ENCODE assay signal across 17 cellular contexts in the genomic region with DNA sequence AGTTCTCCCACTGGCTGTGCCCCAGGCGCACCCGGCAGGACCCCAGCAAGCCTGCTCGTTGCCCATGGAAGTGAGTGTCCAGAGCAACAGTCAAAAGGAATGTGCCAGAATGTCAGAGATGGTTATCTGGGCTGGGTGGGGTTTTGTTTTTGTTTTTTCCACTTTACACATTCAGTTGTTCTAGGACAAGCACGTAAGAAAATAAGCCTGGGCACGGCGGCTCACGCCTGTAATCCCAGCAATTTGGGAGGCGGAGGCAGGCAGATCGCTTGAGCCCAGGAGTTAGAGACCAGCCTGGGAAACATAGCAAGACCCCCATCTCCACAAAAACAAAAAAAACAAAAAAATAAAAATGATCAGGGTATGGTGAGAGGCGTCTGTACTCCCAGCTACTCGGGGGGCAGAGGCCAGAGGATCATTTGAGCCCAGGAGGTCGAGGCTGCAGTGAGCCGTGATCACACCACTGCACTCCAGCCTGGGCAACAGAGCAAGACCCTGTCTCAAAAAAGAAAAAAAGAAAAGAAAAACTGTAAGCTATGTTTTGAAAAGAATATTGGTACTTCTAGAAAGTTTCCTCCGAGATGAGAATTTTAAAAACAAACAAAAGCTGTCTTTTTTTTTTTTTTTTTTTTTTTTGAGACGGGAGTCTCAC. TPM values are rescaled to one million over a fixed set of nuclear protein-coding genes. Genes with fewer than 3 reads are reported as not detected.
A peak's percentile ranks its signal among the peaks of the same experiment; 100 is the strongest.
DNase-seq lines count a peak whose midpoint lies in the region; ATAC-seq, FAIRE-seq and TF ChIP-seq lines count a peak whose summit lies in the region.
"Had no signal": no experiment of that assay in that cellular context is flagged by ENCODE, and none has a peak within 500 bp of the region (broad histone marks: within the 10 kb centered on the region; RNA-seq: fewer than 3 reads in every experiment).

No MANE protein-coding gene starts in this region.

- H3K4me3 ChIP-seq in OCI-LY7 (ENCODE audit: low read depth, low read length, poor library complexity, severe bottlenecking) (no peak overlapping the region), kidney (ENCODE audit: low read length in 2 of 2) (no peak overlapping the region)
- H3K4me3 ChIP-seq: GM23338 had no signal

- H3K9me3 ChIP-seq in OCI-LY7 (ENCODE audit: low read length) (no peaks in the 10 kb centered on the region), kidney (ENCODE audit: control insufficient read depth in 1 of 2, low read length in 2 of 2) (no peaks in the 10 kb centered on the region)

- POLR2A ChIA-PET in OCI-LY7 (lab: Charles Lee), result interaction anchor here (0.6 to 0.7 kb wide), 3 partner anchors 100 to 1285 kb away, joined by 3 to 5 read pairs (median 3); no protein-coding TSS in a partner anchor

- CTCF ChIA-PET in OCI-LY7 (lab: Charles Lee; ENCODE audit: unreplicated experiment), result no interaction called here

- peak; percentile 20 for DNase-seq in Right ventricle myocardium inferior (ENCODE audit: missing footprints)
- no peak for DNase-seq in left ventricle myocardium superior
- DNase-seq in OCI-LY7 (ENCODE audit: low spot score), result no peak
- peak; percentile 47 for DNase-seq in kidney
- no peak for DNase-seq in stimulated activated naive B cell treated with anti-CD40 and anti-IgM and Interleukin-4, amounts not matched to agents 10 μg/mL and 1 μg/mL and 100 μg/mL, for 72 hours
- no peak for DNase-seq in GM12891 (ENCODE audit: insufficient read length, low spot score)
- no peak for DNase-seq in NCI-H2196 (lab: John Stamatoyannopoulos, UW; ENCODE audit: unreplicated experiment)
- DNase-seq: CD4-positive, alpha-beta memory T cell; DND-41; GF-D8; H7; IMR-90 had no signal

- H3K9ac ChIP-seq in kidney (ENCODE audit: low read length in 2 of 2), result no peak overlapping the region

- ATAC-seq in Right ventricle myocardium inferior, result no peak
- ATAC-seq in left ventricle myocardium superior, result no peak
- ATAC-seq in stimulated activated naive B cell treated with anti-CD40 and anti-IgM and Interleukin-4, amounts not matched to agents 10 μg/mL and 1 μg/mL and 100 μg/mL, for 72 hours (replicated peaks), result no peak
- no peak for ATAC-seq in GM19455 (IDR thresholded peaks at IDR 0.05; ENCODE audit: unreplicated experiment)
- ATAC-seq: GM23338 had no signal

- H3K36me3 ChIP-seq in OCI-LY7 (ENCODE audit: insufficient read depth, low read length) (peaks cover 32% of the 10 kb centered on the region), kidney (ENCODE audit: control insufficient read depth in 1 of 2, insufficient read depth in 2 of 2, low read length in 2 of 2) (peaks cover 4 to 13% of the 10 kb centered on the region in 2 donors)

- H3K79me2 ChIP-seq in OCI-LY7 (ENCODE audit: insufficient read depth, low read depth, low read length), result no peaks in the 10 kb centered on the region

- H3K4me3 Mint-ChIP-seq in stimulated activated naive B cell treated with anti-CD40 and anti-IgM and Interleukin-4, amounts not matched to agents 10 μg/mL and 1 μg/mL and 100 μg/mL, for 72 hours, result peak overlapping the region in 1 of 2 donors; percentile 29
- H3K4me3 Mint-ChIP-seq: B cell had no signal

- no peak overlapping the region for H3K4me2 ChIP-seq in OCI-LY7 (ENCODE audit: low read length)
- H3K4me2 ChIP-seq: GM23338 had no signal

- intact Hi-C loops in Right ventricle myocardium inferior (cut with DNase I), result no loop called here
- intact Hi-C loops in left ventricle myocardium superior (cut with micrococcal nuclease), result no loop called here
- intact Hi-C loops in OCI-LY7 (cut with micrococcal nuclease; ENCODE audit: unreplicated experiment), result no loop called here
- intact Hi-C loops in kidney (cut with DNase I), result no loop called here

- BruUV-seq in OCI-LY7 (replicated peaks; lab: Mats Ljungman, UMichigan), result TSS peak; percentile 72

- no peak; the same call in 1 of the 2 replicates for TF ChIP-seq POLR2A in GM12891 (IDR thresholded peaks at IDR 0.05; ENCODE audit: low read depth, low read length)

- no peaks in the 10 kb centered on the region for H3K9me2 ChIP-seq in OCI-LY7 (ENCODE audit: insufficient read depth, low read length)

- H2AFZ ChIP-seq in OCI-LY7 (ENCODE audit: low read length), result no peak overlapping the region
- H2AFZ ChIP-seq: GM23338 had no signal

- H4K20me1 ChIP-seq in OCI-LY7 (ENCODE audit: insufficient read depth, low read length), result no peaks in the 10 kb centered on the region

- no peaks in the 10 kb centered on the region for H3K27me3 Mint-ChIP-seq in stimulated activated naive B cell treated with anti-CD40 and anti-IgM and Interleukin-4, amounts not matched to agents 10 μg/mL and 1 μg/mL and 100 μg/mL, for 72 hours
- H3K27me3 Mint-ChIP-seq: B cell; CD4-positive, alpha-beta memory T cell had no signal

- peak overlapping the region; percentile 79 for H3K27ac Mint-ChIP-seq in stimulated activated naive B cell treated with anti-CD40 and anti-IgM and Interleukin-4, amounts not matched to agents 10 μg/mL and 1 μg/mL and 100 μg/mL, for 72 hours
- H3K27ac Mint-ChIP-seq: B cell, GM23338 had no signal

- TF ChIP-seq CTCF in OCI-LY7 (conservative IDR thresholded peaks at IDR 0.05; ENCODE audit: low read length) (no peak), kidney (IDR thresholded peaks at IDR 0.05; ENCODE audit: borderline replicate concordance, extremely low read depth, insufficient read depth) (no peak)

- no peaks in the 10 kb centered on the region for H3K9me3 Mint-ChIP-seq in stimulated activated naive B cell treated with anti-CD40 and anti-IgM and Interleukin-4, amounts not matched to agents 10 μg/mL and 1 μg/mL and 100 μg/mL, for 72 hours

- peaks cover 45% of the 10 kb centered on the region for H3K4me1 ChIP-seq in OCI-LY7 (ENCODE audit: insufficient read depth, low read length, poor library complexity, severe bottlenecking)
- peaks cover 4 to 5% of the 10 kb centered on the region in 2 donors for H3K4me1 ChIP-seq in kidney (ENCODE audit: control insufficient read depth in 1 of 2, insufficient read depth in 1 of 2, low read depth in 1 of 2, low read length in 2 of 2)

- no peak overlapping the region for H3K27ac ChIP-seq in OCI-LY7 (ENCODE audit: low read depth, low read length, poor library complexity, severe bottlenecking)
- no peak overlapping the region for H3K27ac ChIP-seq in kidney (ENCODE audit: low read depth in 2 of 2, low read length in 2 of 2)
- H3K27ac ChIP-seq: C4-2B had no signal

- H3K36me3 Mint-ChIP-seq in stimulated activated naive B cell treated with anti-CD40 and anti-IgM and Interleukin-4, amounts not matched to agents 10 μg/mL and 1 μg/mL and 100 μg/mL, for 72 hours, result peaks cover 34 to 38% of the 10 kb centered on the region in 2 donors

- peaks cover 9 to 13% of the 10 kb centered on the region in 2 donors for H3K4me1 Mint-ChIP-seq in stimulated activated naive B cell treated with anti-CD40 and anti-IgM and Interleukin-4, amounts not matched to agents 10 μg/mL and 1 μg/mL and 100 μg/mL, for 72 hours

- no peak for FAIRE-seq in kidney (lab: Jason Lieb, UNC)
- no peak for FAIRE-seq in GM12891 (lab: Jason Lieb, UNC)
- FAIRE-seq: D721Med had no signal

TF ChIP-seq in GM12891, 5 proteins besides CTCF, POLR2A, EP300 and RAD21:
- TF ChIP-seq POLR2AphosphoS5 (IDR thresholded peaks at IDR 0.05; ENCODE audit: low read depth, low read length), result no peak
- TF ChIP-seq PAX5 (IDR thresholded peaks at IDR 0.05; ENCODE audit: insufficient read depth, low read length, severe bottlenecking), result no peak
- TF ChIP-seq TAF1 (IDR thresholded peaks at IDR 0.05; ENCODE audit: low read depth, low read length), result no peak
- TF ChIP-seq POU2F2 (IDR thresholded peaks at IDR 0.05; ENCODE audit: low read depth, low read length), result no peak
- TF ChIP-seq SPI1 (IDR thresholded peaks at IDR 0.05; ENCODE audit: low read depth, low read length), result no peak

RNA-seq across cellular contexts. Expression of gene NDUFAF8, which starts 8.3 kb away (rescaled TPM):
- total RNA-seq in Right ventricle myocardium inferior, result 58.0 TPM
- 53.7 TPM for total RNA-seq in left ventricle myocardium superior
- 129 and 161 TPM in 2 replicates for total RNA-seq in OCI-LY7 (2014; rRNA removed; shearing (Covaris generic))
- 151 and 165 TPM in 2 replicates for total RNA-seq in OCI-LY7 (2022)
- total RNA-seq in kidney, result 38.6 TPM
- 134 TPM for polyA plus RNA-seq in kidney (ENCODE audit: insufficient read depth, low read depth, low replicate concordance)
- polyA plus RNA-seq in GM12891 (2012; ENCODE audit: low read depth, missing spikeins), result 159 TPM

RNA-seq across cellular contexts. Expression of gene TEPSIN, which starts 8.6 kb away (rescaled TPM):
- total RNA-seq in Right ventricle myocardium inferior (11.1 TPM), left ventricle myocardium superior (13.8 TPM), OCI-LY7 (2022) (75.3 and 78.9 TPM in 2 replicates), kidney (42.8 TPM)
- total RNA-seq in OCI-LY7 (2014; rRNA removed; shearing (Covaris generic)), result 29.7 and 46.4 TPM in 2 replicates
- polyA plus RNA-seq in kidney (ENCODE audit: insufficient read depth, low read depth, low replicate concordance), result 13.9 TPM
- polyA plus RNA-seq in GM12891 (2012; ENCODE audit: low read depth, missing spikeins), result 15.7 TPM

RNA-seq across cellular contexts. Expression of gene CEP131, which starts 24.7 kb away (rescaled TPM):
- total RNA-seq in Right ventricle myocardium inferior (8.9 TPM), left ventricle myocardium superior (13.6 TPM), OCI-LY7 (2022) (36.0 and 38.6 TPM in 2 replicates), kidney (7.5 TPM)
- total RNA-seq in OCI-LY7 (2014; rRNA removed; shearing (Covaris generic)), result 32.9 and 35.0 TPM in 2 replicates
- 6.9 TPM for polyA plus RNA-seq in kidney (ENCODE audit: insufficient read depth, low read depth, low replicate concordance)
- 10.6 TPM for polyA plus RNA-seq in GM12891 (2012; ENCODE audit: low read depth, missing spikeins)

RNA-seq across cellular contexts. Expression of gene SLC38A10, which starts 47.6 kb away (rescaled TPM):
- 44.6 TPM for total RNA-seq in Right ventricle myocardium inferior
- 46.6 TPM for total RNA-seq in left ventricle myocardium superior
- total RNA-seq in OCI-LY7 (2014; rRNA removed; shearing (Covaris generic)), result 50.5 and 56.0 TPM in 2 replicates
- 147 and 150 TPM in 2 replicates for total RNA-seq in OCI-LY7 (2022)
- 89.7 TPM for total RNA-seq in kidney
- polyA plus RNA-seq in kidney (ENCODE audit: insufficient read depth, low read depth, low replicate concordance), result 72.7 TPM
- 30.0 TPM for polyA plus RNA-seq in GM12891 (2012; ENCODE audit: low read depth, missing spikeins)

Comparison
In these comparisons a context has a peak if more than half of its experiments do, and no peak if none do; other contexts are left out.
1. DNase-seq: peak in Right ventricle myocardium inferior (single experiment) and kidney (single experiment); none in left ventricle myocardium superior (single experiment), OCI-LY7 (single experiment), stimulated activated naive B cell treated with anti-CD40 and anti-IgM and Interleukin-4, amounts not matched to agents 10 μg/mL and 1 μg/mL and 100 μg/mL, for 72 hours (single experiment), GM12891 (single experiment) and NCI-H2196 (single experiment).